ENCODE assay signal across 1 cellular context in genomic region chr1:216598448-216598847, GRCh38.
TF ChIP-seq lines count a peak whose summit lies in the region.

No MANE protein-coding gene starts in this region.

TF ChIP-seq in WTC11, 78 proteins besides CTCF, POLR2A, EP300 and RAD21 (continued from another document):
- TF ChIP-seq AR (CRISPR knock-in tag; IDR thresholded peaks at IDR 0.05) = no peak
- no peak for TF ChIP-seq OVOL2 (CRISPR knock-in tag; IDR thresholded peaks at IDR 0.05; ENCODE audit: borderline replicate concordance)
TF ChIP-seq in WTC11: peak in this region for 0.
